ENCODE assay signal across 18 cellular contexts in genomic region chr7:94179466-94179865, GRCh38.
DNase-seq lines count a peak whose midpoint lies in the region; FAIRE-seq and TF ChIP-seq lines count a peak whose summit lies in the region.
"Had no signal": no experiment of that assay in that cellular context is flagged by ENCODE, and none has a peak within 500 bp of the region (broad histone marks: within the 10 kb centered on the region; RNA-seq: fewer than 3 reads in every experiment).

No MANE protein-coding gene starts in this region.

- FAIRE-seq in bronchial epithelial cell (lab: Jason Lieb, UNC), result no peak
- FAIRE-seq: G401.6, HepG2, HTR-8/SVneo had no signal

- H2AK5ac ChIP-seq in mesenchymal stem cell (ENCODE audit: low read length, severe bottlenecking), result no peak overlapping the region
- H2AK5ac ChIP-seq in mesendoderm (ENCODE audit: low read length), result no peak overlapping the region

- no peak overlapping the region for H3K4me2 ChIP-seq in mesenchymal stem cell (ENCODE audit: low read length, poor library complexity, severe bottlenecking)
- no peak overlapping the region for H3K4me2 ChIP-seq in mesendoderm (ENCODE audit: low read length)

- DNase-seq in ELR (ENCODE audit: low read depth) (peak; percentile 16), NCI-H226 (peak; percentile 58), bronchial epithelial cell (ENCODE audit: low read depth) (peak; percentile 38), mesenchymal stem cell (no peak), mesendoderm (no peak), NCI-H2171 treated with DMSO at 0.1 percent for 48 hours (lab: John Stamatoyannopoulos, UW) (no peak), NCI-H2196 treated with DMSO at 0.1 percent for 48 hours (lab: John Stamatoyannopoulos, UW; ENCODE audit: unreplicated experiment) (no peak), epidermal melanocyte (ENCODE audit: insufficient read length, low spot score) (no peak)
- DNase-seq: C1 segment of cervical spinal cord; Calu3; CD4-positive, alpha-beta T cell; DMS 273 treated with DMSO at 0.1 percent for 48 hours; DMS79; GOT3; H9 had no signal

- 100% methylated on average over 1 of the region's 1 CpG for WGBS in mesenchymal stem cell
- no CpG with 5 or more reads among the region's 1 CpG for WGBS in mesendoderm (ENCODE audit: extremely low coverage, insufficient coverage, low lambda C conversion rate)

- no peaks in the 10 kb centered on the region for H3K79me2 ChIP-seq in mesendoderm (ENCODE audit: control insufficient read depth, insufficient read depth, low read length)

- H3K14ac ChIP-seq in mesenchymal stem cell (ENCODE audit: low read length in 2 of 2), result no peak overlapping the region

- no peak overlapping the region for H3K56ac ChIP-seq in mesendoderm (ENCODE audit: low read length)

- H3K9ac ChIP-seq in mesenchymal stem cell (ENCODE audit: low read length) (no peak overlapping the region), mesendoderm (ENCODE audit: low read length) (no peak overlapping the region)

- H3K79me1 ChIP-seq in mesenchymal stem cell (replicated peaks; ENCODE audit: low read length, poor library complexity, severe bottlenecking) (no peaks in the 10 kb centered on the region), mesendoderm (ENCODE audit: low read length) (no peaks in the 10 kb centered on the region)

- H3K36me3 ChIP-seq in bronchial epithelial cell (ENCODE audit: control insufficient read depth, insufficient read depth, low read length) (no peaks in the 10 kb centered on the region), mesenchymal stem cell (ENCODE audit: control insufficient read depth in 1 of 2, insufficient read depth in 2 of 2, low read depth in 1 of 2, low read length in 2 of 2) (no peaks in the 10 kb centered on the region), mesendoderm (ENCODE audit: control insufficient read depth, insufficient read depth, low read length) (no peaks in the 10 kb centered on the region)

- H3K18ac ChIP-seq in mesenchymal stem cell (ENCODE audit: low read depth in 1 of 2, low read length in 2 of 2), result peak overlapping the region in 1 of 2 experiments; percentile 71
- H3K18ac ChIP-seq in mesendoderm (ENCODE audit: low read length), result no peak overlapping the region

- no peak overlapping the region for H4K91ac ChIP-seq in mesenchymal stem cell (ENCODE audit: low read length)

- no peak overlapping the region for H2BK5ac ChIP-seq in mesenchymal stem cell (ENCODE audit: low read depth, low read length, poor library complexity, severe bottlenecking)
- H2BK5ac ChIP-seq in mesendoderm (ENCODE audit: low read length), result no peak overlapping the region

- H3K27ac ChIP-seq in mesenchymal stem cell (ENCODE audit: low read length, poor library complexity, severe bottlenecking) (no peak overlapping the region), mesendoderm (ENCODE audit: low read depth, low read length) (no peak overlapping the region)

- H3K27me3 ChIP-seq in bronchial epithelial cell (ENCODE audit: control insufficient read depth, insufficient read depth, low read length), result no peaks in the 10 kb centered on the region
- no peaks in the 10 kb centered on the region for H3K27me3 ChIP-seq in mesenchymal stem cell (ENCODE audit: control insufficient read depth in 1 of 2, insufficient read depth in 1 of 2, low read length in 2 of 2)
- H3K27me3 ChIP-seq in mesendoderm (ENCODE audit: insufficient read depth, low read length, poor library complexity), result no peaks in the 10 kb centered on the region

- peak overlapping the region; percentile 66 to 96 for H2BK12ac ChIP-seq in mesenchymal stem cell (ENCODE audit: low read length in 2 of 2)

- H3K4ac ChIP-seq in mesenchymal stem cell (ENCODE audit: low read depth in 1 of 2, low read length in 2 of 2) (no peak overlapping the region), mesendoderm (ENCODE audit: low read depth, low read length) (no peak overlapping the region)

- H3K9me3 ChIP-seq in mesenchymal stem cell (ENCODE audit: control insufficient read depth, low read length), result no peaks in the 10 kb centered on the region

- H3K23ac ChIP-seq in mesenchymal stem cell (ENCODE audit: low read length in 2 of 2) (no peak overlapping the region), mesendoderm (ENCODE audit: low read length) (no peak overlapping the region)

- H4K8ac ChIP-seq in mesenchymal stem cell (ENCODE audit: low read length), result no peak overlapping the region
- H4K8ac ChIP-seq in mesendoderm (ENCODE audit: low read depth, low read length), result no peak overlapping the region

- H4K5ac ChIP-seq in mesendoderm (ENCODE audit: low read length), result no peak overlapping the region

- H2AFZ ChIP-seq in mesenchymal stem cell (ENCODE audit: low read depth, low read length), result no peak overlapping the region

- TF ChIP-seq CTCF in bronchial epithelial cell (IDR thresholded peaks at IDR 0.05; ENCODE audit: insufficient read depth, low read length, severe bottlenecking), result no peak

- H2BK15ac ChIP-seq in mesenchymal stem cell (ENCODE audit: low read depth, poor library complexity, severe bottlenecking), result peak overlapping the region; percentile 63
- no peak overlapping the region for H2BK15ac ChIP-seq in mesendoderm (replicated peaks; ENCODE audit: low read depth)

- H3K4me3 ChIP-seq in bronchial epithelial cell (ENCODE audit: low read depth, low read length) (no peak overlapping the region), mesenchymal stem cell (ENCODE audit: insufficient read depth in 1 of 2, low read depth in 1 of 2, low read length in 2 of 2) (no peak overlapping the region), mesendoderm (ENCODE audit: low read length) (no peak overlapping the region)

- H2BK120ac ChIP-seq in mesenchymal stem cell (ENCODE audit: low read depth, low read length) (no peak overlapping the region), mesendoderm (ENCODE audit: low read depth, low read length) (no peak overlapping the region)

- no peaks in the 10 kb centered on the region for H3K4me1 ChIP-seq in mesenchymal stem cell (ENCODE audit: control insufficient read depth, insufficient read depth, low read depth, low read length)
- no peaks in the 10 kb centered on the region for H3K4me1 ChIP-seq in mesendoderm (ENCODE audit: control insufficient read depth, low read depth, low read length)

Comparison
In these comparisons a context has a peak if more than half of its experiments do, and no peak if none do; other contexts are left out.
1. DNase-seq: peak in ELR (single experiment), NCI-H226 (single experiment) and bronchial epithelial cell (single experiment); none in mesenchymal stem cell (single experiment), mesendoderm (single experiment), NCI-H2171 treated with DMSO at 0.1 percent for 48 hours (single experiment), NCI-H2196 treated with DMSO at 0.1 percent for 48 hours (single experiment) and epidermal melanocyte (single experiment).